ENCODE assay signal across 35 cellular contexts in genomic region chr1:236930503-236930902, GRCh38.
DNase-seq lines count a peak whose midpoint lies in the region; ATAC-seq, FAIRE-seq and TF ChIP-seq lines count a peak whose summit lies in the region.
"Had no signal": no experiment of that assay in that cellular context is flagged by ENCODE, and none has a peak within 500 bp of the region (broad histone marks: within the 10 kb centered on the region; RNA-seq: fewer than 3 reads in every experiment).

No MANE protein-coding gene starts in this region.

- no peaks in the 10 kb centered on the region for H4K20me1 ChIP-seq in K562 (replicated peaks; ENCODE audit: control insufficient read depth, insufficient read depth, low read length)
- H4K20me1 ChIP-seq: BLaER1; BLaER1 treated with 17β-estradiol and CSF1 and Interleukin-3, amounts not matched to agents 10 nM and 100 nM had no signal

- no TSS peak for BruUV-seq in K562 (replicated peaks; lab: Mats Ljungman, UMichigan)

- H2AK5ac ChIP-seq in neuronal stem cell (ENCODE audit: low read depth, low read length): no peak overlapping the region

- no peaks in the 10 kb centered on the region for H3K36me3 ChIP-seq in K562 (ENCODE audit: control insufficient read depth, insufficient read depth, low read length)
- no peaks in the 10 kb centered on the region for H3K36me3 ChIP-seq in neuronal stem cell (replicated peaks in 1 of 2; ENCODE audit: control insufficient read depth in 2 of 2, insufficient read depth in 2 of 2, low read length in 2 of 2)
- H3K36me3 ChIP-seq: BE2C; BLaER1; BLaER1 treated with 17β-estradiol and CSF1 and Interleukin-3, amounts not matched to agents 10 nM and 100 nM had no signal

- no peak overlapping the region for H4K91ac ChIP-seq in neuronal stem cell (ENCODE audit: low read depth, low read length, poor library complexity)

- H2BK12ac ChIP-seq in neuronal stem cell (ENCODE audit: low read length): no peak overlapping the region

- POLR2A ChIA-PET in K562 (lab: Yijun Ruan, JAX): no interaction called here

- H2BK15ac ChIP-seq in neuronal stem cell (ENCODE audit: low read length): no peak overlapping the region

- H3K9me3 ChIP-seq in K562 (replicated peaks; ENCODE audit: control insufficient read depth, insufficient read depth, low read depth, low read length) (no peaks in the 10 kb centered on the region), neuronal stem cell (replicated peaks in 1 of 2; ENCODE audit: control insufficient read depth in 2 of 2, insufficient read depth in 1 of 2, low read depth in 1 of 2, low read length in 2 of 2) (peaks cover 0 to 2% of the 10 kb centered on the region in 2 donors)
- H3K9me3 ChIP-seq: BE2C, BLaER1, Caco-2 had no signal

- H2AFZ ChIP-seq in K562 (ENCODE audit: low read depth, low read length) (no peak overlapping the region), neuronal stem cell (ENCODE audit: low read length) (no peak overlapping the region)

- no peak for DNase-seq in K562 (ENCODE audit: extremely low read depth in 1 of 4, low spot score in 3 of 4)
- no peak for DNase-seq in nephron progenitor cell
- DNase-seq in neuronal stem cell (ENCODE audit: low spot score): no peak
- DNase-seq in GM12891 (ENCODE audit: insufficient read length, low spot score): no peak
- DNase-seq: 8988T; ACHN; AML-193; BE2C; C1 segment of cervical spinal cord; Caco-2; Calu3; CD4-positive, alpha-beta memory T cell; CD4-positive, alpha-beta T cell; CD4-positive, CD25-positive, alpha-beta regulatory T cell; CD8-positive, alpha-beta memory T cell; CD8-positive, alpha-beta T cell; COR-L47; DMS 273 treated with DMSO at 0.1 percent for 48 hours; DMS153; DMS53; DMS79; DMS79 treated with DMSO at 0.1 percent for 48 hours; DND-41; EL had no signal

- H3K79me2 ChIP-seq in K562 (ENCODE audit: control insufficient read depth, insufficient read depth, low read length): no peaks in the 10 kb centered on the region

- no peak for TF ChIP-seq POLR2A in K562 (conservative IDR thresholded peaks at IDR 0.05)
- no peak for TF ChIP-seq POLR2A in GM12891 (IDR thresholded peaks at IDR 0.05; ENCODE audit: low read depth, low read length)

- H3K27ac Mint-ChIP-seq in nephron progenitor cell: peak overlapping the region; percentile 33
- H3K27ac Mint-ChIP-seq: B cell; CD4-positive, alpha-beta memory T cell; CD4-positive, alpha-beta T cell; CD4-positive, CD25-positive, alpha-beta regulatory T cell; CD8-positive, alpha-beta memory T cell; CD8-positive, alpha-beta T cell had no signal

- CTCF ChIA-PET in K562 (lab: Yijun Ruan, JAX; ENCODE audit: low intra/inter-chr PET ratio): no interaction called here

- H3K9me3 Mint-ChIP-seq in nephron progenitor cell: no peaks in the 10 kb centered on the region

- peaks cover 8% of the 10 kb centered on the region for H3K27me3 Mint-ChIP-seq in nephron progenitor cell (ENCODE audit: low read depth, poor library complexity)
- H3K27me3 Mint-ChIP-seq: CD4-positive, CD25-positive, alpha-beta regulatory T cell had no signal

- H3K27me3 ChIP-seq in K562 (ENCODE audit: control insufficient read depth in 2 of 2, insufficient read depth in 2 of 2, low read length in 2 of 2) (peaks cover 23 to 24% of the 10 kb centered on the region in 2 experiments), neuronal stem cell (ENCODE audit: control insufficient read depth in 3 of 3, insufficient read depth in 3 of 3, low read depth in 1 of 3, low read length in 3 of 3) (no peaks in the 10 kb centered on the region)
- H3K27me3 ChIP-seq: BE2C; BLaER1; BLaER1 treated with 17β-estradiol and CSF1 and Interleukin-3, amounts not matched to agents 10 nM and 100 nM had no signal

- peak overlapping the region; percentile 36 for H3K18ac ChIP-seq in neuronal stem cell (ENCODE audit: low read length)

- WGBS in K562 (ENCODE audit: insufficient coverage, low coverage, missing lambda C conversion rate): 1% methylated on average over 4 of the region's 4 CpGs
- no CpG with 5 or more reads among the region's 4 CpGs for WGBS in neuronal stem cell (ENCODE audit: extremely low coverage in 2 of 2, insufficient read length in 2 of 2, insufficient replicate concordance in 1 of 2), 2 donors

- no peaks in the 10 kb centered on the region for H3K4me1 ChIP-seq in K562 (replicated peaks in 1 of 2; ENCODE audit: control insufficient read depth in 2 of 2, insufficient read depth in 2 of 2, low read length in 2 of 2)
- H3K4me1 ChIP-seq in neuronal stem cell (ENCODE audit: control insufficient read depth in 2 of 2, insufficient read depth in 1 of 2, low read depth in 1 of 2, low read length in 2 of 2): no peaks in the 10 kb centered on the region
- H3K4me1 ChIP-seq: A549; BE2C; BLaER1; BLaER1 treated with 17β-estradiol and CSF1 and Interleukin-3, amounts not matched to agents 10 nM and 100 nM; Caco-2 had no signal

- H3K4me3 ChIP-seq in K562 (no peak overlapping the region), neuronal stem cell (ENCODE audit: low read length in 2 of 2) (no peak overlapping the region)
- H3K4me3 ChIP-seq: A549; BLaER1; BLaER1 treated with 17β-estradiol and CSF1 and Interleukin-3, amounts not matched to agents 10 nM and 100 nM had no signal

- H3K36me3 Mint-ChIP-seq in nephron progenitor cell (ENCODE audit: low read depth): no peaks in the 10 kb centered on the region
- H3K36me3 Mint-ChIP-seq: CD14-positive monocyte; CD4-positive, alpha-beta memory T cell; CD4-positive, CD25-positive, alpha-beta regulatory T cell; CD8-positive, alpha-beta T cell had no signal

- ATAC-seq in K562 (0 out of 3 replicates have a peak, but pooled peaks have one; percentile 22), GM19452 (IDR thresholded peaks at IDR 0.05; ENCODE audit: unreplicated experiment) (no peak), GM21786 (IDR thresholded peaks at IDR 0.05; ENCODE audit: unreplicated experiment) (no peak)
- ATAC-seq: A549; CD8-positive, alpha-beta T cell had no signal

- no peaks in the 10 kb centered on the region for H3K79me1 ChIP-seq in neuronal stem cell (ENCODE audit: low read depth, low read length)

- no peaks in the 10 kb centered on the region for H3K9me1 ChIP-seq in K562 (ENCODE audit: control insufficient read depth, insufficient read depth, low read length)

- TF ChIP-seq CTCF in K562 (IDR thresholded peaks at IDR 0.05 in 2 of 3, conservative IDR thresholded peaks at IDR 0.05 in 1 of 3; ENCODE audit: insufficient read depth in 2 of 3, low read depth in 1 of 3, low read length in 3 of 3) (no peak), nephron progenitor cell (IDR thresholded peaks at IDR 0.05) (no peak)

- in situ Hi-C loops in K562 (cut with MboI): no loop called here

- H3K14ac ChIP-seq in neuronal stem cell (ENCODE audit: low read length): no peak overlapping the region

- no peak for TF ChIP-seq RAD21 in K562 (CRISPR knock-in tag; conservative IDR thresholded peaks at IDR 0.05 in 1 of 2, IDR thresholded peaks at IDR 0.05 in 1 of 2)

- H3K4me2 ChIP-seq in K562 (ENCODE audit: insufficient read depth, low read length) (no peak overlapping the region), neuronal stem cell (ENCODE audit: insufficient read depth, low read length, poor library complexity, severe bottlenecking) (no peak overlapping the region)
- H3K4me2 ChIP-seq: A549; BLaER1; BLaER1 treated with 17β-estradiol and CSF1 and Interleukin-3, amounts not matched to agents 10 nM and 100 nM had no signal

- no peak overlapping the region for H3K4me3 Mint-ChIP-seq in nephron progenitor cell
- H3K4me3 Mint-ChIP-seq: B cell; CD14-positive monocyte; CD4-positive, alpha-beta memory T cell; CD4-positive, alpha-beta T cell; CD4-positive, CD25-positive, alpha-beta regulatory T cell; CD8-positive, alpha-beta memory T cell; CD8-positive, alpha-beta T cell had no signal

- FAIRE-seq in K562 (lab: Jason Lieb, UNC) (no peak), GM12891 (lab: Jason Lieb, UNC) (no peak)
- FAIRE-seq: A204.1, A549, D721Med had no signal

- no peak overlapping the region for H4K8ac ChIP-seq in neuronal stem cell (ENCODE audit: low read depth, low read length)

- intact Hi-C loops in K562 (cut with micrococcal nuclease): no loop called here

- H3K27ac ChIP-seq in K562 (ENCODE audit: extremely low read depth, low read depth, low read length) (no peak overlapping the region), neuronal stem cell (replicated peaks; ENCODE audit: low read length) (no peak overlapping the region)
- H3K27ac ChIP-seq: 22Rv1; A549; BLaER1; BLaER1 treated with 17β-estradiol and CSF1 and Interleukin-3, amounts not matched to agents 10 nM and 100 nM; C4-2B had no signal

- TF ChIP-seq EP300 in K562 (IDR thresholded peaks at IDR 0.05; ENCODE audit: low read length): no peak

- H3K4ac ChIP-seq in neuronal stem cell (ENCODE audit: low read length): no peak overlapping the region

- H3K9ac ChIP-seq in K562 (ENCODE audit: insufficient read depth in 1 of 2, low read depth in 2 of 2, low read length in 2 of 2) (no peak overlapping the region), neuronal stem cell (ENCODE audit: low read depth, low read length, poor library complexity) (no peak overlapping the region)
- H3K9ac ChIP-seq: BLaER1; BLaER1 treated with 17β-estradiol and CSF1 and Interleukin-3, amounts not matched to agents 10 nM and 100 nM had no signal

- H2BK120ac ChIP-seq in neuronal stem cell (ENCODE audit: low read depth, low read length): no peak overlapping the region

- no peak overlapping the region for H2BK5ac ChIP-seq in neuronal stem cell (ENCODE audit: low read length)

- no peaks in the 10 kb centered on the region for H3K4me1 Mint-ChIP-seq in nephron progenitor cell
- H3K4me1 Mint-ChIP-seq: B cell; CD14-positive monocyte; CD4-positive, alpha-beta memory T cell; CD4-positive, CD25-positive, alpha-beta regulatory T cell; CD8-positive, alpha-beta memory T cell had no signal

- no peak overlapping the region for H3K23ac ChIP-seq in neuronal stem cell (ENCODE audit: low read depth, low read length, poor library complexity)

TF ChIP-seq in K562, 482 proteins besides CTCF, POLR2A, EP300 and RAD21 (continues in another document):
- TF ChIP-seq TCF15 (CRISPR knock-in tag; IDR thresholded peaks at IDR 0.05): no peak

TF ChIP-seq in GM12891, 5 proteins besides CTCF, POLR2A, EP300 and RAD21:
- TF ChIP-seq SPI1 (IDR thresholded peaks at IDR 0.05; ENCODE audit: low read depth, low read length) (no peak), POLR2AphosphoS5 (IDR thresholded peaks at IDR 0.05; ENCODE audit: low read depth, low read length) (no peak)
